9 cellular contexts compared by ENCODE assay signal in the genomic region with DNA sequence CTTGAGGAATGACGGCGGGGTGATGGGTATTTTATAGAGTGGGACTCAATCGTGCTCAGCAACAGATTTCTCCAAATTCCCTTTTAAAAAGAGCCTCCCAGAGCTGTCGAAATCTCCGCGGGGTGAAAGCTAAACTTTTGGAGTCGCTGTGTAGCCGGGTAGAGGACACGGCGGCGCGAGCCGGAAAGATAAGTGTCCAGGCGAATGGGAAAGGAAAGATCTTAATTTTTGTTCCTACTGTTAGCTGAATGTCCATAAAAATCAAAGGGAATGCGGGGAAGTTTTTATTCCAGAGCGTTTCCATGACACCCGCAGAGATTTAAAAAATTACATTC. TPM values are rescaled to one million over a fixed set of nuclear protein-coding genes. Genes with fewer than 3 reads are reported as not detected.
DNase-seq lines count a peak whose midpoint lies in the region; ATAC-seq lines count a peak whose summit lies in the region.
"Had no signal": no experiment of that assay in that cellular context is flagged by ENCODE, and none has a peak within 500 bp of the region (broad histone marks: within the 10 kb centered on the region; RNA-seq: fewer than 3 reads in every experiment).

No MANE protein-coding gene starts in this region.

- ATAC-seq in left cardiac atrium (peak; percentile 33 to 35), GM18873 (IDR thresholded peaks at IDR 0.05; ENCODE audit: low FRiP score, unreplicated experiment) (no peak)

- H3K4me1 ChIP-seq in rectal smooth muscle tissue (ENCODE audit: control insufficient read depth, insufficient read depth, low read length) = peaks cover 3% of the 10 kb centered on the region

- H3K27ac ChIP-seq in rectal smooth muscle tissue (ENCODE audit: low read depth, low read length) = no peak overlapping the region

- no peak for DNase-seq in activated CD4-positive, alpha-beta memory T cell treated with anti-CD3 and anti-CD28 coated beads, Interleukin-2, amount 10 ng/mL, durations not matched to agents 7 days and 5 days
- no peak for DNase-seq in left cardiac atrium
- no peak for DNase-seq in EL
- DNase-seq in NCI-H2196 treated with DMSO at 0.1 percent for 48 hours (lab: John Stamatoyannopoulos, UW; ENCODE audit: unreplicated experiment) = no peak
- no peak for DNase-seq in SK-N-DZ (ENCODE audit: low spot score)

- peaks cover 37% of the 10 kb centered on the region for H3K4me1 Mint-ChIP-seq in activated CD4-positive, alpha-beta memory T cell treated with anti-CD3 and anti-CD28 coated beads, Interleukin-2, amount 10 ng/mL, durations not matched to agents 7 days and 5 days

- no peaks in the 10 kb centered on the region for H3K36me3 ChIP-seq in rectal smooth muscle tissue (ENCODE audit: control insufficient read depth, insufficient read depth, low read length)

- peak overlapping the region; percentile 64 for H3K27ac Mint-ChIP-seq in activated CD4-positive, alpha-beta memory T cell treated with anti-CD3 and anti-CD28 coated beads, Interleukin-2, amount 10 ng/mL, durations not matched to agents 7 days and 5 days

- peak overlapping the region; percentile 52; the same call in 1 of the 2 replicates for H3K4me3 ChIP-seq in GM08714 (ENCODE audit: low read length)
- H3K4me3 ChIP-seq in rectal smooth muscle tissue (ENCODE audit: low read length) = peak overlapping the region; percentile 60

- H3K27me3 Mint-ChIP-seq in activated CD4-positive, alpha-beta memory T cell treated with anti-CD3 and anti-CD28 coated beads, Interleukin-2, amount 10 ng/mL, durations not matched to agents 7 days and 5 days = peaks cover 53% of the 10 kb centered on the region

- peaks cover 19% of the 10 kb centered on the region for H3K27me3 ChIP-seq in rectal smooth muscle tissue (ENCODE audit: control insufficient read depth, insufficient read depth, low read length)

- POLR2A ChIA-PET in activated CD4-positive, alpha-beta memory T cell treated with anti-CD3 and anti-CD28 coated beads, Interleukin-2, amount 10 ng/mL, durations not matched to agents 7 days and 5 days (lab: Charles Lee) = interaction anchor here (1.3 to 2.8 kb wide), 6 partner anchors 10 to 636 kb away, joined by 4 to 35 read pairs (median 12); a partner anchor contains a TSS

- H3K9ac ChIP-seq in rectal smooth muscle tissue (ENCODE audit: low read length) = no peak overlapping the region

- H3K9me3 Mint-ChIP-seq in activated CD4-positive, alpha-beta memory T cell treated with anti-CD3 and anti-CD28 coated beads, Interleukin-2, amount 10 ng/mL, durations not matched to agents 7 days and 5 days = no peaks in the 10 kb centered on the region

- intact Hi-C loops in left cardiac atrium (cut with DNase I) = loop anchor here in 1 of 2 donors (5.0 kb wide), 1 partner anchor 614 kb away; no protein-coding TSS in a partner anchor

- peak overlapping the region; percentile 79 for H3K4me3 Mint-ChIP-seq in activated CD4-positive, alpha-beta memory T cell treated with anti-CD3 and anti-CD28 coated beads, Interleukin-2, amount 10 ng/mL, durations not matched to agents 7 days and 5 days

- peaks cover 13% of the 10 kb centered on the region for H3K36me3 Mint-ChIP-seq in activated CD4-positive, alpha-beta memory T cell treated with anti-CD3 and anti-CD28 coated beads, Interleukin-2, amount 10 ng/mL, durations not matched to agents 7 days and 5 days (ENCODE audit: low read depth)

- CTCF ChIA-PET in activated CD4-positive, alpha-beta memory T cell treated with anti-CD3 and anti-CD28 coated beads, Interleukin-2, amount 10 ng/mL, durations not matched to agents 7 days and 5 days (lab: Charles Lee) = interaction anchor here (0.9 to 3.6 kb wide), 23 partner anchors 9 to 637 kb away, joined by 3 to 109 read pairs (median 5); a partner anchor contains a TSS

RNA-seq across cellular contexts. Expression of a gene that starts 9.1 kb away (rescaled TPM):
- total RNA-seq in activated CD4-positive, alpha-beta memory T cell treated with anti-CD3 and anti-CD28 coated beads, Interleukin-2, amount 10 ng/mL, durations not matched to agents 7 days and 5 days = 1 to 10 TPM; 4.6 to 5.6 TPM
- under 1 TPM; 0.39 to 0.74 TPM for total RNA-seq in left cardiac atrium
- 0.37 TPM in 1 of 2 replicates, not detected in the other for polyA plus RNA-seq in SK-N-DZ (2014; cell fraction: cytosol; rRNA removed)
- not detected in 2 replicates for polyA plus RNA-seq in SK-N-DZ (2014; cell fraction: nucleus; rRNA removed)
- total RNA-seq: pulmonary artery endothelial cell had no signal
